Comparison of ENCODE assay signal across 9 cellular contexts in the genomic region with DNA sequence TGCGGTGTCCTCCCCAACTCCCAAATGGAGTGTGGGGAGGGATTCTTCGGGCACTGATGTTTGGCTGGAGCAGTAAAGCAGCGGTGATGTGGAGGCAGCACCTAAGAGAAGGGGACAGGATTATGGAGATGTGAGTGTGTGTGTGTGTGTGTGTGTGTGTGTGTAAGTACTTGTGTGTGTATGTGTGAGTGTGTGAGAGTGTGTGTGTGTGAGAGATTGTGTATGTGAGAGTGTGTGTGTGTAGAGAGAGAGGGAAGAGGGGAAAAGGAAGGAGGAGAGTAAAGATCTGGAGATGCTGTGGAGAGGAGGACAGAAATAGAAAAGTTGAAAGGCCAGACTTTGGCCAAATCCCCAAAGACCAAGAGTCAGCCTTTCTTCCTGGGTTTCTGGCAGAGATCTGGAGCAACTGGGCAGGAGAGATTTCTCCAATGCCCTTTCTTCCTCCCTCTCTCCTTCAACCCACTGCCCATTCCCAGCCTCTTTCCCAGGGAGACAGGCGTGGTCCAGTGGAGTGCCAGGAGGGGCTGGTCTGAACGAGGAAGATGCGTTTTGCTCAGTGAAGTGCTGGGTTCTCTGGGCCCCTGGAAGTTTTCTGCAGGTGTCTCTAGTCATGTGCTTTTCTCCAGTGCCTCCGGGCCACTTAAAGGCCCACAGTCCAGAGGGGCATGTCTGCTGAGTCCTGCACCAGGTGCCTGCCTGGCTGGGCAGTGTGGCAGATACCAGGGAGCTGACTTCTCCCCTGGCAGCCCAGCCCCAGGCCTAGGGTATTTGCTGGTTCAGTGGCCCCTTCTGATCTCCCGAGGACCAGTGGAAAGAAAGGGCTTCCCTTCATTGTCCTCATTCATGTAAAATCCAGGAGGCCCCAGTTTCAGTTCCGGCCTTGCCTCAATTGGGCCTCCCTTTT.
DNase-seq lines count a peak whose midpoint lies in the region; ATAC-seq and TF ChIP-seq lines count a peak whose summit lies in the region.
"Had no signal": no experiment of that assay in that cellular context is flagged by ENCODE, and none has a peak within 500 bp of the region (broad histone marks: within the 10 kb centered on the region; RNA-seq: fewer than 3 reads in every experiment).

No MANE protein-coding gene starts in this region.

- peaks cover 0 to 9% (median 4%) of the 10 kb centered on the region in 3 donors for H3K36me3 Mint-ChIP-seq in CD8-positive, alpha-beta memory T cell

- no peaks in the 10 kb centered on the region for H3K9me3 ChIP-seq in CD8-positive, alpha-beta memory T cell (ENCODE audit: low read length)
- H3K9me3 ChIP-seq in PC-9 (ENCODE audit: insufficient read depth, low read depth) (no peaks in the 10 kb centered on the region), esophagus muscularis mucosa (no peaks in the 10 kb centered on the region), psoas muscle (no peaks in the 10 kb centered on the region)
- H3K9me3 ChIP-seq in effector memory CD4-positive, alpha-beta T cell (ENCODE audit: control insufficient read depth, low read length) = no peaks in the 10 kb centered on the region

- no peaks in the 10 kb centered on the region for H4K20me1 ChIP-seq in PC-9 (ENCODE audit: insufficient read depth)

- BruUV-seq in PC-9 (replicated peaks; lab: Mats Ljungman, UMichigan) = no TSS peak

- H2AFZ ChIP-seq in PC-9 = no peak overlapping the region

- H3K4me3 ChIP-seq in CD8-positive, alpha-beta memory T cell (ENCODE audit: low read length) = no peak overlapping the region
- H3K4me3 ChIP-seq in PC-9 (no peak overlapping the region), esophagus muscularis mucosa (no peak overlapping the region), psoas muscle (no peak overlapping the region)
- no peak overlapping the region for H3K4me3 ChIP-seq in effector memory CD4-positive, alpha-beta T cell (ENCODE audit: insufficient read depth, low read depth, low read length, poor library complexity, severe bottlenecking)

- no peak for TF ChIP-seq CTCF in PC-9 (conservative IDR thresholded peaks at IDR 0.05)
- TF ChIP-seq CTCF in esophagus muscularis mucosa (IDR thresholded peaks at IDR 0.05) = no peak
- no peak for TF ChIP-seq CTCF in psoas muscle (IDR thresholded peaks at IDR 0.05)

- peaks cover 99% of the 10 kb centered on the region for H3K79me2 ChIP-seq in PC-9 (ENCODE audit: low read depth)

- no peaks in the 10 kb centered on the region for H3K9me2 ChIP-seq in PC-9 (ENCODE audit: insufficient read depth)

- TF ChIP-seq POLR2A in esophagus muscularis mucosa (IDR thresholded peaks at IDR 0.05; ENCODE audit: low read depth) = no peak

- CTCF ChIA-PET in CD8-positive, alpha-beta memory T cell (lab: Charles Lee) = no interaction called here
- CTCF ChIA-PET in PC-9 (lab: Charles Lee) = no interaction called here

- no peak for DNase-seq in CD8-positive, alpha-beta memory T cell
- DNase-seq in PC-9 (peak in 1 of 2 experiments; percentile 8), esophagus muscularis mucosa (ENCODE audit: extremely low spot score) (no peak), psoas muscle (peak in 1 of 2 donors; percentile 51)
- DNase-seq in effector memory CD4-positive, alpha-beta T cell = no peak
- DNase-seq: activated CD8-positive, alpha-beta memory T cell treated with anti-CD3 and anti-CD28 coated beads, Interleukin-2, amount 50 U/mL, for 48 hours had no signal

- H3K36me3 ChIP-seq in CD8-positive, alpha-beta memory T cell (ENCODE audit: insufficient read depth, low read length) = peaks cover under 1% of the 10 kb centered on the region
- H3K36me3 ChIP-seq in PC-9 (ENCODE audit: low read depth) (no peaks in the 10 kb centered on the region), esophagus muscularis mucosa (peaks cover 0 to 5% (median 3%) of the 10 kb centered on the region in 4 donors), psoas muscle (ENCODE audit: insufficient read depth in 1 of 2, low read depth in 1 of 2) (peaks cover 0 to 6% of the 10 kb centered on the region in 2 donors)
- H3K36me3 ChIP-seq in effector memory CD4-positive, alpha-beta T cell (ENCODE audit: control insufficient read depth, insufficient read depth, low read length) = no peaks in the 10 kb centered on the region

- no peaks in the 10 kb centered on the region for H3K27me3 Mint-ChIP-seq in CD8-positive, alpha-beta memory T cell

- H3K4me2 ChIP-seq in PC-9 = peak overlapping the region; percentile 39

- peak in 2 of 4 donors; percentile 24 to 46 for ATAC-seq in psoas muscle
- ATAC-seq in HG03280 (IDR thresholded peaks at IDR 0.05; ENCODE audit: unreplicated experiment) = no peak
- no peak for ATAC-seq in HG02588 (IDR thresholded peaks at IDR 0.05; ENCODE audit: unreplicated experiment)
- no peak for ATAC-seq in GM18519 (IDR thresholded peaks at IDR 0.05; ENCODE audit: low FRiP score, unreplicated experiment)

- H3F3A ChIP-seq in PC-9 (ENCODE audit: insufficient read depth, low read depth) = peaks cover 32% of the 10 kb centered on the region; the same call in 1 of the 2 replicates

- H3K27ac Mint-ChIP-seq in CD8-positive, alpha-beta memory T cell = peak overlapping the region; percentile 5 to 86 (median 76)

- intact Hi-C loops in PC-9 (cut with micrococcal nuclease; ENCODE audit: unreplicated experiment) = loop anchor here (5.0 kb wide), 1 partner anchor 119 kb away; no protein-coding TSS in a partner anchor
- intact Hi-C loops in esophagus muscularis mucosa (cut with DNase I) = no loop called here
- intact Hi-C loops in psoas muscle (cut with DNase I) = no loop called here

- H3K4me3 Mint-ChIP-seq in CD8-positive, alpha-beta memory T cell = no peak overlapping the region

- POLR2A ChIA-PET in CD8-positive, alpha-beta memory T cell (lab: Charles Lee) = no interaction called here
- POLR2A ChIA-PET in PC-9 (lab: Charles Lee; ENCODE audit: unreplicated experiment) = interaction anchor here (0.6 kb wide), 1 partner anchor 23 kb away, joined by 10 read pairs; no protein-coding TSS in a partner anchor

- H3K27ac ChIP-seq in CD8-positive, alpha-beta memory T cell (ENCODE audit: low read depth, low read length) = peak overlapping the region; percentile 2
- H3K27ac ChIP-seq in PC-9 (peak overlapping the region; percentile 42), esophagus muscularis mucosa (replicated peaks in 1 of 4) (peak overlapping the region; percentile 41 to 64 (median 50)), psoas muscle (peak overlapping the region; percentile 48)
- no peak overlapping the region for H3K27ac ChIP-seq in effector memory CD4-positive, alpha-beta T cell (ENCODE audit: insufficient read depth, low read length, poor library complexity, severe bottlenecking)

- no peaks in the 10 kb centered on the region for H3K9me3 Mint-ChIP-seq in CD8-positive, alpha-beta memory T cell

- H3K4me1 ChIP-seq in CD8-positive, alpha-beta memory T cell (ENCODE audit: insufficient read depth, low read length) = peaks cover 65% of the 10 kb centered on the region
- H3K4me1 ChIP-seq in PC-9 (replicated peaks; ENCODE audit: insufficient read depth) (peaks cover 58% of the 10 kb centered on the region), esophagus muscularis mucosa (peaks cover 74 to 93% (median 89%) of the 10 kb centered on the region in 4 donors), psoas muscle (peaks cover 81% of the 10 kb centered on the region)
- peaks cover 44% of the 10 kb centered on the region for H3K4me1 ChIP-seq in effector memory CD4-positive, alpha-beta T cell (ENCODE audit: control insufficient read depth, insufficient read depth, low read length, poor library complexity, severe bottlenecking)

- no peaks in the 10 kb centered on the region for H3K27me3 ChIP-seq in CD8-positive, alpha-beta memory T cell (ENCODE audit: insufficient read depth, low read length, poor library complexity, severe bottlenecking)
- H3K27me3 ChIP-seq in PC-9 (ENCODE audit: insufficient read depth, low read depth) = no peaks in the 10 kb centered on the region
- H3K27me3 ChIP-seq in esophagus muscularis mucosa = no peaks in the 10 kb centered on the region
- H3K27me3 ChIP-seq in psoas muscle (ENCODE audit: insufficient read depth in 3 of 3, low read length in 2 of 3) = no peaks in the 10 kb centered on the region
- H3K27me3 ChIP-seq in effector memory CD4-positive, alpha-beta T cell (replicated peaks; ENCODE audit: control insufficient read depth, insufficient read depth, low read length, poor library complexity, severe bottlenecking) = no peaks in the 10 kb centered on the region

- peaks cover 56 to 88% (median 75%) of the 10 kb centered on the region in 3 donors for H3K4me1 Mint-ChIP-seq in CD8-positive, alpha-beta memory T cell

- TF ChIP-seq EP300 in esophagus muscularis mucosa (IDR thresholded peaks at IDR 0.05) = no peak

- WGBS in esophagus muscularis mucosa = 79% methylated on average over 5 of the region's 9 CpGs
- 53 to 69% (median 56%) methylated on average over 9 of the region's 9 CpGs for WGBS in psoas muscle, 3 donors
